ENCODE assay signal across 1 cellular context in the genomic region with DNA sequence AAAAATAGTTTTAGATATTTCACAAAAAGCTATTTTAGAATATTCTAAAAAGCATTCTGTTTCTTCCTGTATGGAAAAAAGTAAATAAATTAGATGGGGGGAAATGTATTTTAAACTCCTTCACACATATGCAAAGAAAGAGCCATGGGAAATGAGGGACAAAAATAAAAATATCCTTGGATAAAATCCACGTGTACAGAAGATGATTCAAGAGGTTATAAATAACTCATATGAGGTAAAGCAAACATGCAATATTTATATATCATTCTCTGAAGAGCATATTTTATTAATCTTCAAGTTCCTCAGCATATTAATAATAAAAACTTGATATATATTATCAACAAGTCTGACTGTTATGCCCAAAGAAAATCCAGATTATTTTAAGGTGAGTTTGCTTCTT.
TF ChIP-seq lines count a peak whose summit lies in the region.

No MANE protein-coding gene starts in this region.

TF ChIP-seq in IMR-90, 13 proteins besides CTCF, POLR2A, EP300 and RAD21 (continued from another document):
- TF ChIP-seq USF2 (IDR thresholded peaks at IDR 0.05; ENCODE audit: low read depth, low read length) (no peak), SMC3 (IDR thresholded peaks at IDR 0.05; ENCODE audit: low read depth, low read length) (no peak), ELK1 (IDR thresholded peaks at IDR 0.05; ENCODE audit: borderline replicate concordance, low read depth, low read length) (no peak), CHD1 (IDR thresholded peaks at IDR 0.05; ENCODE audit: low read depth, low read length) (no peak), CEBPB (IDR thresholded peaks at IDR 0.05; ENCODE audit: low read depth, low read length) (no peak), FOS (IDR thresholded peaks at IDR 0.05; ENCODE audit: low read depth, low read length) (no peak)
TF ChIP-seq in IMR-90: peak in this region for 0.
